In the genomic region with DNA sequence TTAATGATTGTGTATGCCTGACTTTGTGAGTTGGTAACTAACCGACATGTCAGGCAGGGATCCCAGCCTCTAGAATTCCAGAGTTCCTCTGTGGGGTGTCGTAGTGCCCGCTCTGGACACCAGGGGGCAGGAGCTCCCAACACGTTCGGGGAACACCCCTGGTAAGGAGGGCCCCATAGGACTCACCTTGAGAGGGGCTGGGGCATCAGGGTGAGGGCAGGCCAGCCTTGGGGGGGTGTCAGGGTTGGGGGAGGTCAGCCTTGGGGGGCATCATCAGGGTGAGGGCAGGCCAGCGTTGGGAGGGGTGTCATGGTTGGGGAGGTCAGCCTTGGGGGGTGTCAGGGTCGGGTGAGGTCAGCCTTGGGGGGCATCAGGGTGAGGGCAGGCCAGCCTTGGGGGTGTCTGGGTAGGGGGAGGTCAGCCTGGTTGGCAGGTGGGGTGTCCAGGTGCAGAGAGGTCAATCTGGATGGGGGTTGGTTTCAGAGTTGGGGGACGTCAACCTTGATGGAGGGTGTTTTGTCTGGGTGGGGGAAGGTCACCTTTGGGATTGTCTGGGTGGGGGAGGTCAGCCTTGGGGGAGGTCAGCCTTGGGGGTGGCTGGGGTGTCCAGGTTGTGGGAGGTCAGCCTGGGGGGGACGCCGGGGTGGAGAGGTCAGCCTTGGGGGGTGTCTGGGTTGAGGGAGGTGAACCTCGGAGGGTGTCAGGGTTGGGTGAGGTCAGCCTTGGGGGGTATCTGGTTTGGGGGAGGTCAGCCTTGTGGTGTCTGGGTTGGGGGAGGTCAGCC, we compare ENCODE assay signal across 1 cellular context.
TF ChIP-seq lines count a peak whose summit lies in the region.

No MANE protein-coding gene starts in this region.

TF ChIP-seq in HepG2, 621 proteins besides CTCF, POLR2A, EP300 and RAD21:
- TF ChIP-seq, protein P1, sequence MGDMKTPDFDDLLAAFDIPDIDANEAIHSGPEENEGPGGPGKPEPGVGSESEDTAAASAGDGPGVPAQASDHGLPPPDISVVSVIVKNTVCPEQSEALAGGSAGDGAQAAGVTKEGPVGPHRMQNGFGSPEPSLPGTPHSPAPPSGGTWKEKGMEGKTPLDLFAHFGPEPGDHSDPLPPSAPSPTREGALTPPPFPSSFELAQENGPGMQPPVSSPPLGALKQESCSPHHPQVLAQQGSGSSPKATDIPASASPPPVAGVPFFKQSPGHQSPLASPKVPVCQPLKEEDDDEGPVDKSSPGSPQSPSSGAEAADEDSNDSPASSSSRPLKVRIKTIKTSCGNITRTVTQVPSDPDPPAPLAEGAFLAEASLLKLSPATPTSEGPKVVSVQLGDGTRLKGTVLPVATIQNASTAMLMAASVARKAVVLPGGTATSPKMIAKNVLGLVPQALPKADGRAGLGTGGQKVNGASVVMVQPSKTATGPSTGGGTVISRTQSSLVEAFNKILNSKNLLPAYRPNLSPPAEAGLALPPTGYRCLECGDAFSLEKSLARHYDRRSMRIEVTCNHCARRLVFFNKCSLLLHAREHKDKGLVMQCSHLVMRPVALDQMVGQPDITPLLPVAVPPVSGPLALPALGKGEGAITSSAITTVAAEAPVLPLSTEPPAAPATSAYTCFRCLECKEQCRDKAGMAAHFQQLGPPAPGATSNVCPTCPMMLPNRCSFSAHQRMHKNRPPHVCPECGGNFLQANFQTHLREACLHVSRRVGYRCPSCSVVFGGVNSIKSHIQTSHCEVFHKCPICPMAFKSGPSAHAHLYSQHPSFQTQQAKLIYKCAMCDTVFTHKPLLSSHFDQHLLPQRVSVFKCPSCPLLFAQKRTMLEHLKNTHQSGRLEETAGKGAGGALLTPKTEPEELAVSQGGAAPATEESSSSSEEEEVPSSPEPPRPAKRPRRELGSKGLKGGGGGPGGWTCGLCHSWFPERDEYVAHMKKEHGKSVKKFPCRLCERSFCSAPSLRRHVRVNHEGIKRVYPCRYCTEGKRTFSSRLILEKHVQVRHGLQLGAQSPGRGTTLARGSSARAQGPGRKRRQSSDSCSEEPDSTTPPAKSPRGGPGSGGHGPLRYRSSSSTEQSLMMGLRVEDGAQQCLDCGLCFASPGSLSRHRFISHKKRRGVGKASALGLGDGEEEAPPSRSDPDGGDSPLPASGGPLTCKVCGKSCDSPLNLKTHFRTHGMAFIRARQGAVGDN (CRISPR knock-in tag; IDR thresholded peaks at IDR 0.05): peak; percentile 35
- TF ChIP-seq, protein P2, sequence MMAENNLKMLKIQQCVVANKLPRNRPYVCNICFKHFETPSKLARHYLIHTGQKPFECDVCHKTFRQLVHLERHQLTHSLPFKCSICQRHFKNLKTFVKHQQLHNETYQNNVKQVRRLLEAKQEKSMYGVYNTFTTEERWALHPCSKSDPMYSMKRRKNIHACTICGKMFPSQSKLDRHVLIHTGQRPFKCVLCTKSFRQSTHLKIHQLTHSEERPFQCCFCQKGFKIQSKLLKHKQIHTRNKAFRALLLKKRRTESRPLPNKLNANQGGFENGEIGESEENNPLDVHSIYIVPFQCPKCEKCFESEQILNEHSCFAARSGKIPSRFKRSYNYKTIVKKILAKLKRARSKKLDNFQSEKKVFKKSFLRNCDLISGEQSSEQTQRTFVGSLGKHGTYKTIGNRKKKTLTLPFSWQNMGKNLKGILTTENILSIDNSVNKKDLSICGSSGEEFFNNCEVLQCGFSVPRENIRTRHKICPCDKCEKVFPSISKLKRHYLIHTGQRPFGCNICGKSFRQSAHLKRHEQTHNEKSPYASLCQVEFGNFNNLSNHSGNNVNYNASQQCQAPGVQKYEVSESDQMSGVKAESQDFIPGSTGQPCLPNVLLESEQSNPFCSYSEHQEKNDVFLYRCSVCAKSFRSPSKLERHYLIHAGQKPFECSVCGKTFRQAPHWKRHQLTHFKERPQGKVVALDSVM (CRISPR knock-in tag; IDR thresholded peaks at IDR 0.05): no peak
- TF ChIP-seq, protein P3, sequence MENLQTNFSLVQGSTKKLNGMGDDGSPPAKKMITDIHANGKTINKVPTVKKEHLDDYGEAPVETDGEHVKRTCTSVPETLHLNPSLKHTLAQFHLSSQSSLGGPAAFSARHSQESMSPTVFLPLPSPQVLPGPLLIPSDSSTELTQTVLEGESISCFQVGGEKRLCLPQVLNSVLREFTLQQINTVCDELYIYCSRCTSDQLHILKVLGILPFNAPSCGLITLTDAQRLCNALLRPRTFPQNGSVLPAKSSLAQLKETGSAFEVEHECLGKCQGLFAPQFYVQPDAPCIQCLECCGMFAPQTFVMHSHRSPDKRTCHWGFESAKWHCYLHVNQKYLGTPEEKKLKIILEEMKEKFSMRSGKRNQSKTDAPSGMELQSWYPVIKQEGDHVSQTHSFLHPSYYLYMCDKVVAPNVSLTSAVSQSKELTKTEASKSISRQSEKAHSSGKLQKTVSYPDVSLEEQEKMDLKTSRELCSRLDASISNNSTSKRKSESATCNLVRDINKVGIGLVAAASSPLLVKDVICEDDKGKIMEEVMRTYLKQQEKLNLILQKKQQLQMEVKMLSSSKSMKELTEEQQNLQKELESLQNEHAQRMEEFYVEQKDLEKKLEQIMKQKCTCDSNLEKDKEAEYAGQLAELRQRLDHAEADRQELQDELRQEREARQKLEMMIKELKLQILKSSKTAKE (CRISPR knock-in tag; IDR thresholded peaks at IDR 0.05; ENCODE audit: borderline replicate concordance): no peak
- TF ChIP-seq SALL1 (CRISPR knock-in tag; IDR thresholded peaks at IDR 0.05) (0 out of 2 replicates have a peak, but pooled peaks have one; percentile 18), XRCC5 (optimal IDR thresholded peaks at IDR 0.05; ENCODE audit: low read length) (peak; percentile 35), STAG1 (CRISPR knock-in tag; IDR thresholded peaks at IDR 0.05) (peak; percentile 80), ZNF501 (CRISPR knock-in tag; IDR thresholded peaks at IDR 0.05) (0 out of 2 replicates have a peak, but pooled peaks have one; percentile 31), CBFB (CRISPR knock-in tag; IDR thresholded peaks at IDR 0.05) (no peak), XBP1 (CRISPR knock-in tag; IDR thresholded peaks at IDR 0.05) (no peak), SMAD9 (CRISPR knock-in tag; IDR thresholded peaks at IDR 0.05) (no peak), ZKSCAN5 (CRISPR knock-in tag; IDR thresholded peaks at IDR 0.05) (no peak), TEAD3 (CRISPR knock-in tag; optimal IDR thresholded peaks at IDR 0.05; ENCODE audit: borderline replicate concordance) (peak; percentile 36), SMC3 (IDR thresholded peaks at IDR 0.05; ENCODE audit: low read length) (peak; percentile 86)
- TF ChIP-seq, protein P4, sequence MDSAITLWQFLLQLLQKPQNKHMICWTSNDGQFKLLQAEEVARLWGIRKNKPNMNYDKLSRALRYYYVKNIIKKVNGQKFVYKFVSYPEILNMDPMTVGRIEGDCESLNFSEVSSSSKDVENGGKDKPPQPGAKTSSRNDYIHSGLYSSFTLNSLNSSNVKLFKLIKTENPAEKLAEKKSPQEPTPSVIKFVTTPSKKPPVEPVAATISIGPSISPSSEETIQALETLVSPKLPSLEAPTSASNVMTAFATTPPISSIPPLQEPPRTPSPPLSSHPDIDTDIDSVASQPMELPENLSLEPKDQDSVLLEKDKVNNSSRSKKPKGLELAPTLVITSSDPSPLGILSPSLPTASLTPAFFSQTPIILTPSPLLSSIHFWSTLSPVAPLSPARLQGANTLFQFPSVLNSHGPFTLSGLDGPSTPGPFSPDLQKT (CRISPR knock-in tag; IDR thresholded peaks at IDR 0.05; ENCODE audit: borderline replicate concordance): no peak
- TF ChIP-seq, protein P5, sequence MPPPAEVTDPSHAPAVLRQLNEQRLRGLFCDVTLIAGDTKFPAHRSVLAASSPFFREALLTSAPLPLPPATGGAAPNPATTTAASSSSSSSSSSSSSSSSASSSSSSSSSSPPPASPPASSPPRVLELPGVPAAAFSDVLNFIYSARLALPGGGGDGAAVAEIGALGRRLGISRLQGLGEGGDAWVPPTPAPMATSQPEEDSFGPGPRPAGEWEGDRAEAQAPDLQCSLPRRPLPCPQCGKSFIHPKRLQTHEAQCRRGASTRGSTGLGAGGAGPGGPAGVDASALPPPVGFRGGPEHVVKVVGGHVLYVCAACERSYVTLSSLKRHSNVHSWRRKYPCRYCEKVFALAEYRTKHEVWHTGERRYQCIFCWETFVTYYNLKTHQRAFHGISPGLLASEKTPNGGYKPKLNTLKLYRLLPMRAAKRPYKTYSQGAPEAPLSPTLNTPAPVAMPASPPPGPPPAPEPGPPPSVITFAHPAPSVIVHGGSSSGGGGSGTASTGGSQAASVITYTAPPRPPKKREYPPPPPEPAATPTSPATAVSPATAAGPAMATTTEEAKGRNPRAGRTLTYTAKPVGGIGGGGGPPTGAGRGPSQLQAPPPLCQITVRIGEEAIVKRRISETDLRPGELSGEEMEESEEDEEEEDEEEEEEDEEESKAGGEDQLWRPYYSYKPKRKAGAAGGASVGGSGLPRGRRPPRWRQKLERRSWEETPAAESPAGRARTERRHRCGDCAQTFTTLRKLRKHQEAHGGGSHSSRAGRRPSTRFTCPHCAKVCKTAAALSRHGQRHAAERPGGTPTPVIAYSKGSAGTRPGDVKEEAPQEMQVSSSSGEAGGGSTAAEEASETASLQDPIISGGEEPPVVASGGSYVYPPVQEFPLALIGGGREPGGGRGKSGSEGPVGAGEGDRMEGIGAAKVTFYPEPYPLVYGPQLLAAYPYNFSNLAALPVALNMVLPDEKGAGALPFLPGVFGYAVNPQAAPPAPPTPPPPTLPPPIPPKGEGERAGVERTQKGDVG (CRISPR knock-in tag; IDR thresholded peaks at IDR 0.05; ENCODE audit: borderline replicate concordance): no peak
- TF ChIP-seq, protein P6, sequence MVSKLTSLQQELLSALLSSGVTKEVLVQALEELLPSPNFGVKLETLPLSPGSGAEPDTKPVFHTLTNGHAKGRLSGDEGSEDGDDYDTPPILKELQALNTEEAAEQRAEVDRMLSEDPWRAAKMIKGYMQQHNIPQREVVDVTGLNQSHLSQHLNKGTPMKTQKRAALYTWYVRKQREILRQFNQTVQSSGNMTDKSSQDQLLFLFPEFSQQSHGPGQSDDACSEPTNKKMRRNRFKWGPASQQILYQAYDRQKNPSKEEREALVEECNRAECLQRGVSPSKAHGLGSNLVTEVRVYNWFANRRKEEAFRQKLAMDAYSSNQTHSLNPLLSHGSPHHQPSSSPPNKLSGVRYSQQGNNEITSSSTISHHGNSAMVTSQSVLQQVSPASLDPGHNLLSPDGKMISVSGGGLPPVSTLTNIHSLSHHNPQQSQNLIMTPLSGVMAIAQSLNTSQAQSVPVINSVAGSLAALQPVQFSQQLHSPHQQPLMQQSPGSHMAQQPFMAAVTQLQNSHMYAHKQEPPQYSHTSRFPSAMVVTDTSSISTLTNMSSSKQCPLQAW (CRISPR knock-in tag; IDR thresholded peaks at IDR 0.05): peak; percentile 50
